Comparison of ENCODE assay signal across 1 cellular context in the genomic region with DNA sequence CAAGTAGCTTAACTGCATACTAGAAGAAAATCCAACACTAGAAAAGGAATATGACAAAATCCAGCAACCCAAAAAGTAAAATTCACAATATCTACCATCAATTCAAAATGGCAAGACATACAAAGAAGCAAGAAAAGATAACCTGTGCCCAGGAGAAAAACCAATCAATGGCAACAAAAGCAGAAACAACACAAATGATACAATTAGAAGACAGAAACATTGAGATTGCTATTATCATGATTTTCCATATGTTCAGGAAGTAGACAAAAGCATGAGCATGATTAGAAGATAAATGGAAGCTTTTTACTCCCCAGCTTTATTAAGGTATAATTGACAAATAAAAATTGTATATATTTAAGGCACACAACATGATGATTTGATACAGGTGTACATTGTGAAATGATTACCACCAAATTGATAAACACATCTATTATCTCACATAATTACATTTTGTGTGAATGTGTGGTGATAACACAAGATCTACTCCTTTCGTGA.
TF ChIP-seq lines count a peak whose summit lies in the region.

No MANE protein-coding gene starts in this region.

TF ChIP-seq in SK-N-SH, 30 proteins besides CTCF, POLR2A, EP300 and RAD21 (continued from another document):
- TF ChIP-seq, protein P1, sequence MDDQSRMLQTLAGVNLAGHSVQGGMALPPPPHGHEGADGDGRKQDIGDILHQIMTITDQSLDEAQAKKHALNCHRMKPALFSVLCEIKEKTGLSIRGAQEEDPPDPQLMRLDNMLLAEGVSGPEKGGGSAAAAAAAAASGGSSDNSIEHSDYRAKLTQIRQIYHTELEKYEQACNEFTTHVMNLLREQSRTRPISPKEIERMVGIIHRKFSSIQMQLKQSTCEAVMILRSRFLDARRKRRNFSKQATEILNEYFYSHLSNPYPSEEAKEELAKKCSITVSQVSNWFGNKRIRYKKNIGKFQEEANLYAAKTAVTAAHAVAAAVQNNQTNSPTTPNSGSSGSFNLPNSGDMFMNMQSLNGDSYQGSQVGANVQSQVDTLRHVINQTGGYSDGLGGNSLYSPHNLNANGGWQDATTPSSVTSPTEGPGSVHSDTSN (IDR thresholded peaks at IDR 0.05), result no peak
- TF ChIP-seq SIN3A (IDR thresholded peaks at IDR 0.05; ENCODE audit: borderline replicate concordance, low read depth, low read length) (no peak), GATA2 (CRISPR knock-in tag; IDR thresholded peaks at IDR 0.05) (peak; percentile 77), MEF2A (IDR thresholded peaks at IDR 0.05; ENCODE audit: borderline replicate concordance, low read depth) (no peak), NRF1 (IDR thresholded peaks at IDR 0.05; ENCODE audit: low read depth, low read length) (no peak), FOXJ3 (CRISPR knock-in tag; IDR thresholded peaks at IDR 0.05) (no peak), TCF12 (IDR thresholded peaks at IDR 0.05) (peak; percentile 10; the same call in 1 of the 2 replicates), POLR2AphosphoS5 (IDR thresholded peaks at IDR 0.05; ENCODE audit: low read depth, low read length) (no peak), SMC3 (IDR thresholded peaks at IDR 0.05; ENCODE audit: low read depth, low read length) (no peak)
- TF ChIP-seq, protein P2, sequence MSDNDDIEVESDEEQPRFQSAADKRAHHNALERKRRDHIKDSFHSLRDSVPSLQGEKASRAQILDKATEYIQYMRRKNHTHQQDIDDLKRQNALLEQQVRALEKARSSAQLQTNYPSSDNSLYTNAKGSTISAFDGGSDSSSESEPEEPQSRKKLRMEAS (IDR thresholded peaks at IDR 0.05; ENCODE audit: low read depth), result no peak
- TF ChIP-seq, protein P3, sequence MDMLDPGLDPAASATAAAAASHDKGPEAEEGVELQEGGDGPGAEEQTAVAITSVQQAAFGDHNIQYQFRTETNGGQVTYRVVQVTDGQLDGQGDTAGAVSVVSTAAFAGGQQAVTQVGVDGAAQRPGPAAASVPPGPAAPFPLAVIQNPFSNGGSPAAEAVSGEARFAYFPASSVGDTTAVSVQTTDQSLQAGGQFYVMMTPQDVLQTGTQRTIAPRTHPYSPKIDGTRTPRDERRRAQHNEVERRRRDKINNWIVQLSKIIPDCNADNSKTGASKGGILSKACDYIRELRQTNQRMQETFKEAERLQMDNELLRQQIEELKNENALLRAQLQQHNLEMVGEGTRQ (IDR thresholded peaks at IDR 0.05; ENCODE audit: borderline replicate concordance, low read depth, low read length), result no peak
TF ChIP-seq in SK-N-SH: peak in this region for 2.
